ENCODE assay signal across 16 cellular contexts in genomic region chr2:103860016-103860415, GRCh38.
A peak's percentile ranks its signal among the peaks of the same experiment; 100 is the strongest.
DNase-seq lines count a peak whose midpoint lies in the region; ATAC-seq and TF ChIP-seq lines count a peak whose summit lies in the region.
"Had no signal": no experiment of that assay in that cellular context is flagged by ENCODE, and none has a peak within 500 bp of the region (broad histone marks: within the 10 kb centered on the region; RNA-seq: fewer than 3 reads in every experiment).

No MANE protein-coding gene starts in this region.

- DNase-seq in SKM-1 treated with dmso at 0.1 percent for 144 hours (lab: John Stamatoyannopoulos, UW; ENCODE audit: unreplicated experiment), result no peak
- DNase-seq in DMS153 treated with DMSO at 0.1 percent for 48 hours (lab: John Stamatoyannopoulos, UW; ENCODE audit: unreplicated experiment), result no peak
- DNase-seq in NCI-H2171 (lab: John Stamatoyannopoulos, UW), result no peak
- DNase-seq: KG1, MG63, NCI-H1417, NCI-H2029 had no signal

- H2AFZ ChIP-seq in KMS-11 (ENCODE audit: low read depth), result no peak overlapping the region

- peaks cover 15% of the 10 kb centered on the region for H3K4me1 ChIP-seq in KMS-11 (ENCODE audit: low read depth, poor library complexity, severe bottlenecking)
- H3K4me1 ChIP-seq: A549, SJSA1 had no signal

- H3K4me3 ChIP-seq in KMS-11 (IDR thresholded peaks at IDR 0.05; ENCODE audit: insufficient read depth, low read depth, low read length), result no peak overlapping the region
- H3K4me3 ChIP-seq: A549, MG63, SJSA1 had no signal

- ATAC-seq in GM18520 (IDR thresholded peaks at IDR 0.05; ENCODE audit: unreplicated experiment) (peak; percentile 83), GM19467 (IDR thresholded peaks at IDR 0.05; ENCODE audit: unreplicated experiment) (peak; percentile 57), HG02852 (IDR thresholded peaks at IDR 0.05; ENCODE audit: unreplicated experiment) (peak; percentile 67), HG03342 (IDR thresholded peaks at IDR 0.05; ENCODE audit: unreplicated experiment) (no peak)
- ATAC-seq: A549 had no signal

- no peaks in the 10 kb centered on the region for H3K36me3 ChIP-seq in KMS-11 (ENCODE audit: insufficient read depth)
- H3K36me3 ChIP-seq: MG63, SJSA1 had no signal

- no peaks in the 10 kb centered on the region for H4K20me1 ChIP-seq in KMS-11 (ENCODE audit: insufficient read depth)

- TF ChIP-seq CTCF in KMS-11 (conservative IDR thresholded peaks at IDR 0.05; ENCODE audit: low read depth, low read length), result no peak

- H3K79me2 ChIP-seq in KMS-11 (ENCODE audit: insufficient read depth, low read depth), result no peaks in the 10 kb centered on the region

- no peak overlapping the region for H3K9ac ChIP-seq in KMS-11

- H3K27me3 ChIP-seq in KMS-11 (ENCODE audit: insufficient read depth, low read depth), result no peaks in the 10 kb centered on the region
- H3K27me3 ChIP-seq: MG63, SJSA1 had no signal

- no peak overlapping the region for H3K27ac ChIP-seq in KMS-11
- H3K27ac ChIP-seq: A549, C4-2B, RWPE1, SJSA1 had no signal

- H3K4me2 ChIP-seq in KMS-11, result peak overlapping the region; percentile 1; the same call in 1 of the 2 replicates
- H3K4me2 ChIP-seq: A549 had no signal
